1 cellular context compared by ENCODE assay signal in genomic region chr9:15720861-15721260, GRCh38.
TF ChIP-seq lines count a peak whose summit lies in the region.

No MANE protein-coding gene starts in this region.

TF ChIP-seq in GM23338, 12 proteins besides CTCF, POLR2A, EP300 and RAD21 (continued from another document):
- TF ChIP-seq REST (IDR thresholded peaks at IDR 0.05; ENCODE audit: unreplicated experiment) (no peak), JUNB (IDR thresholded peaks at IDR 0.05; ENCODE audit: unreplicated experiment) (no peak), ZNF331 (CRISPR knock-in tag; IDR thresholded peaks at IDR 0.05; ENCODE audit: low read depth) (no peak), EZH2 (IDR thresholded peaks at IDR 0.05; ENCODE audit: low read depth, unreplicated experiment) (no peak), STAT1 (IDR thresholded peaks at IDR 0.05; ENCODE audit: unreplicated experiment) (no peak), CREB1 (CRISPR knock-in tag; IDR thresholded peaks at IDR 0.05; ENCODE audit: low read depth) (no peak), ETS1 (IDR thresholded peaks at IDR 0.05) (no peak), EZH2phosphoT487 (IDR thresholded peaks at IDR 0.05; ENCODE audit: unreplicated experiment) (no peak)
